ENCODE assay signal across 8 cellular contexts in genomic region chr2:173817582-173817981, GRCh38.
"Had no signal": no experiment of that assay in that cellular context is flagged by ENCODE, and none has a peak within 500 bp of the region (broad histone marks: within the 10 kb centered on the region; RNA-seq: fewer than 3 reads in every experiment).

No MANE protein-coding gene starts in this region.

- ATAC-seq: GM12878 had no signal

- DNase-seq: GDM1, GF-D8 had no signal

- H3K4me3 ChIP-seq: GM12878 had no signal

- FAIRE-seq: G401.6, GM12878, GM12891, GM12892, GM18507, GM19239 had no signal
